In genomic region chr4:824461-825062, GRCh38 we compare ENCODE assay signal across 14 cellular contexts. TPM values are rescaled to one million over a fixed set of nuclear protein-coding genes. Genes with fewer than 3 reads are reported as not detected.
DNase-seq lines count a peak whose midpoint lies in the region; ATAC-seq and TF ChIP-seq lines count a peak whose summit lies in the region.
"Had no signal": no experiment of that assay in that cellular context is flagged by ENCODE, and none has a peak within 500 bp of the region (broad histone marks: within the 10 kb centered on the region; RNA-seq: fewer than 3 reads in every experiment).

No MANE protein-coding gene starts in this region.

- no peak overlapping the region for H3K27ac ChIP-seq in CD8-positive, alpha-beta memory T cell (ENCODE audit: low read depth, low read length)
- no peak overlapping the region for H3K27ac ChIP-seq in endodermal cell (ENCODE audit: low read depth, low read length)
- H3K27ac ChIP-seq in neural progenitor cell, result no peak overlapping the region
- H3K27ac ChIP-seq: body of pancreas, KMS-11 had no signal

- H3K36me3 Mint-ChIP-seq in CD8-positive, alpha-beta memory T cell, result peaks cover 0 to 7% (median 0%) of the 10 kb centered on the region in 3 donors
- H3K36me3 Mint-ChIP-seq in endodermal cell (ENCODE audit: low read depth), result no peaks in the 10 kb centered on the region
- H3K36me3 Mint-ChIP-seq in neural progenitor cell, result no peaks in the 10 kb centered on the region
- H3K36me3 Mint-ChIP-seq: activated CD4-positive, alpha-beta memory T cell treated with anti-CD3 and anti-CD28 coated beads for 36 hours had no signal

- CTCF ChIA-PET in CD8-positive, alpha-beta memory T cell (lab: Charles Lee), result no interaction called here

- H3K4me2 ChIP-seq in neural progenitor cell, result no peak overlapping the region
- H3K4me2 ChIP-seq: KMS-11 had no signal

- peaks cover 0 to 2% (median 0%) of the 10 kb centered on the region in 5 donors for H3K9me3 Mint-ChIP-seq in CD8-positive, alpha-beta memory T cell
- H3K9me3 Mint-ChIP-seq in endodermal cell (no peaks in the 10 kb centered on the region), neural progenitor cell (no peaks in the 10 kb centered on the region)
- H3K9me3 Mint-ChIP-seq: activated CD4-positive, alpha-beta memory T cell treated with anti-CD3 and anti-CD28 coated beads for 36 hours had no signal

- ATAC-seq in GM18858 (IDR thresholded peaks at IDR 0.05; ENCODE audit: unreplicated experiment), result no peak
- ATAC-seq: body of pancreas had no signal

- peaks cover 37% of the 10 kb centered on the region for H3K27me3 ChIP-seq in CD8-positive, alpha-beta memory T cell (ENCODE audit: insufficient read depth, low read length, poor library complexity, severe bottlenecking)
- H3K27me3 ChIP-seq in H7 (ENCODE audit: control insufficient read depth, insufficient read depth, low read length), result peaks cover 40% of the 10 kb centered on the region
- H3K27me3 ChIP-seq in endodermal cell (ENCODE audit: control insufficient read depth, insufficient read depth, low read length, poor library complexity, severe bottlenecking), result peaks cover 80% of the 10 kb centered on the region
- H3K27me3 ChIP-seq in neural progenitor cell, result peaks cover 98% of the 10 kb centered on the region

- no peaks in the 10 kb centered on the region for H3K9me3 ChIP-seq in CD8-positive, alpha-beta memory T cell (ENCODE audit: low read length)
- H3K9me3 ChIP-seq in endodermal cell (ENCODE audit: control insufficient read depth, low read length) (no peaks in the 10 kb centered on the region), neural progenitor cell (ENCODE audit: low read depth) (no peaks in the 10 kb centered on the region)
- H3K9me3 ChIP-seq: body of pancreas had no signal

- H4K20me1 ChIP-seq in neural progenitor cell (ENCODE audit: low read depth), result peaks cover 56% of the 10 kb centered on the region

- H3K36me3 ChIP-seq in CD8-positive, alpha-beta memory T cell (ENCODE audit: insufficient read depth, low read length), result no peaks in the 10 kb centered on the region
- no peaks in the 10 kb centered on the region for H3K36me3 ChIP-seq in H7 (replicated peaks; ENCODE audit: control insufficient read depth, insufficient read depth, low read length)
- no peaks in the 10 kb centered on the region for H3K36me3 ChIP-seq in endodermal cell (ENCODE audit: control insufficient read depth, insufficient read depth, low read length)
- H3K36me3 ChIP-seq in neural progenitor cell, result no peaks in the 10 kb centered on the region

- WGBS in endodermal cell (ENCODE audit: insufficient coverage in 1 of 2, insufficient read length in 1 of 2), 2 experiments, result 20 to 23% methylated on average over 1 to 23 of the region's 23 CpGs

- H3F3A ChIP-seq in neural progenitor cell (ENCODE audit: low read depth), result peaks cover 3% of the 10 kb centered on the region

- no peaks in the 10 kb centered on the region for H3K4me1 ChIP-seq in CD8-positive, alpha-beta memory T cell (ENCODE audit: insufficient read depth, low read length)
- H3K4me1 ChIP-seq in endodermal cell (ENCODE audit: control insufficient read depth, insufficient read depth, low read length), result peaks cover 2% of the 10 kb centered on the region
- peaks cover 7% of the 10 kb centered on the region for H3K4me1 ChIP-seq in neural progenitor cell

- peaks cover 5 to 8% (median 5%) of the 10 kb centered on the region in 3 donors for H3K4me1 Mint-ChIP-seq in CD8-positive, alpha-beta memory T cell
- H3K4me1 Mint-ChIP-seq in endodermal cell (no peaks in the 10 kb centered on the region), neural progenitor cell (no peaks in the 10 kb centered on the region)

- H3K4me3 ChIP-seq in CD8-positive, alpha-beta memory T cell (ENCODE audit: low read length), result no peak overlapping the region
- no peak overlapping the region for H3K4me3 ChIP-seq in H7 (ENCODE audit: insufficient read depth, low read depth, low read length)
- H3K4me3 ChIP-seq in endodermal cell (ENCODE audit: low read length), result no peak overlapping the region
- no peak overlapping the region for H3K4me3 ChIP-seq in neural progenitor cell
- H3K4me3 ChIP-seq: body of pancreas had no signal

- H3K79me2 ChIP-seq in neural progenitor cell (ENCODE audit: low read depth), result no peaks in the 10 kb centered on the region

- no peak for TF ChIP-seq CTCF in endodermal cell (conservative IDR thresholded peaks at IDR 0.05)
- no peak for TF ChIP-seq CTCF in neural progenitor cell (IDR thresholded peaks at IDR 0.05)

- POLR2A ChIA-PET in CD8-positive, alpha-beta memory T cell (lab: Charles Lee), result no interaction called here

- peak overlapping the region in 4 of 7 donors; percentile 23 to 54 (median 34) for H3K4me3 Mint-ChIP-seq in CD8-positive, alpha-beta memory T cell
- H3K4me3 Mint-ChIP-seq in endodermal cell (peak overlapping the region; percentile 11), neural progenitor cell (peak overlapping the region; percentile 53)
- H3K4me3 Mint-ChIP-seq: activated CD4-positive, alpha-beta memory T cell treated with anti-CD3 and anti-CD28 coated beads for 36 hours had no signal

- DNase-seq in CD8-positive, alpha-beta memory T cell, result peak in 1 of 5 donors; percentile 41
- DNase-seq in H7 (peak; percentile 88), endodermal cell (peak; percentile 56), neural progenitor cell (ENCODE audit: low spot score) (peak; percentile 27), medulla oblongata (ENCODE audit: extremely low spot score) (no peak)
- no peak for DNase-seq in activated CD8-positive, alpha-beta memory T cell treated with anti-CD3 and anti-CD28 coated beads for 24 hours
- DNase-seq: activated CD4-positive, alpha-beta memory T cell treated with anti-CD3 and anti-CD28 coated beads for 36 hours; activated naive CD4-positive, alpha-beta T cell; foreskin melanocyte; NCI-H1417 treated with DMSO at 0.1 percent for 48 hours; stimulated activated naive CD4-positive, alpha-beta T cell treated with Interleukin-2 at 50 U/mL for 16 hours had no signal

- peaks cover 35 to 48% of the 10 kb centered on the region in 2 donors for H3K27me3 Mint-ChIP-seq in CD8-positive, alpha-beta memory T cell
- peaks cover 80% of the 10 kb centered on the region for H3K27me3 Mint-ChIP-seq in endodermal cell (ENCODE audit: insufficient read depth)
- peaks cover 49% of the 10 kb centered on the region for H3K27me3 Mint-ChIP-seq in neural progenitor cell (ENCODE audit: insufficient read depth, low read depth)

- no peak overlapping the region for H3K27ac Mint-ChIP-seq in CD8-positive, alpha-beta memory T cell
- H3K27ac Mint-ChIP-seq in endodermal cell (no peak overlapping the region), neural progenitor cell (no peak overlapping the region)
- H3K27ac Mint-ChIP-seq: activated CD4-positive, alpha-beta memory T cell treated with anti-CD3 and anti-CD28 coated beads for 36 hours had no signal

- H2AFZ ChIP-seq in neural progenitor cell (replicated peaks), result no peak overlapping the region

- no peak overlapping the region for H3K9ac ChIP-seq in endodermal cell (ENCODE audit: extremely low read depth, low read length, poor library complexity, severe bottlenecking)
- no peak overlapping the region for H3K9ac ChIP-seq in neural progenitor cell
- H3K9ac ChIP-seq: KMS-11 had no signal

RNA-seq across cellular contexts. Expression of gene CPLX1, which starts 1.4 kb away (rescaled TPM):
- under 1 TPM; 0.13 to 0.16 TPM for total RNA-seq in CD8-positive, alpha-beta memory T cell
- not detected for polyA plus RNA-seq in CD8-positive, alpha-beta memory T cell
- total RNA-seq in H7 (2014; rRNA removed; shearing (Covaris generic)), result 0.15 and 0.62 TPM in 2 replicates
- total RNA-seq in endodermal cell (1 to 10 TPM; 1.0 to 1.9 TPM), neural progenitor cell (ENCODE audit: low replicate concordance) (not detected in 2 replicates)
- 0.36 TPM for polyA plus RNA-seq in endodermal cell (2013, experiment 1 of 2)
- 1.0 TPM for polyA plus RNA-seq in endodermal cell (2013, experiment 2 of 2)

Comparison
In these comparisons a context has a peak if more than half of its experiments do, and no peak if none do; other contexts are left out.
1. DNase-seq: peak in H7 (single experiment), endodermal cell (single experiment) and neural progenitor cell (single experiment); none in activated CD8-positive, alpha-beta memory T cell treated with anti-CD3 and anti-CD28 coated beads for 24 hours (single experiment) and medulla oblongata (single experiment).
2. Peak in every context shown above with its lines, with median percentiles within 50 percentile points of each other: H3K4me3 Mint-ChIP-seq.